Comparison of ENCODE assay signal across 14 cellular contexts in the genomic region with DNA sequence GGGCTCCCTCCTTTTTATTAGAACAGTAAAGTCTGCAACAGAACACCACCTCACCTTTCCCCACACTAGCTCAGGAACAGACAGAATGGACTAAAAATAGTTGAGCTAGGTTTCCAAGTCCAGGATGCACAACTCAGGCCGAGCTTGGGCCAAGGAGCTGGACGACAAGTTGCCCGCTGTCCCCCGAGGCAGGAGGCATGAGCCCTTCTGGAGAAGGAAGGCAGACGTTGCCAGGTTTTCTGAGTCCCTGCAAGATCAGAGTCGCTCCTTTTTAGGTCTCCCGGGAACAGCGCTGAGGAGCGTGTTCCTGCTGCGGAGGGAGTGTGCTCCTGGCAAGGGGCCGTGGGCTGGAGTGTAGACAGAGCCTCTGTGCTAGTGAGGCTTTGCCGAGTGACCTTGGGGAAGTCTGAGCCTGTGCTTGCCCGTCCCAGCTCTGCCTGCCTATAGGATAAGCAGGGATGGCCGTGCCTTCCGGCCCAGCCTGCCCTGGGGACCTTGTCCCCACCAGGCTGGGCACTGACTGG.
A peak's percentile ranks its signal among the peaks of the same experiment; 100 is the strongest.
DNase-seq lines count a peak whose midpoint lies in the region; ATAC-seq, FAIRE-seq and TF ChIP-seq lines count a peak whose summit lies in the region.
"Had no signal": no experiment of that assay in that cellular context is flagged by ENCODE, and none has a peak within 500 bp of the region (broad histone marks: within the 10 kb centered on the region; RNA-seq: fewer than 3 reads in every experiment).

No MANE protein-coding gene starts in this region.

- H3K4me3 ChIP-seq in left ventricle myocardium inferior (no peak overlapping the region), suprapubic skin (no peak overlapping the region)
- H3K4me3 ChIP-seq: BLaER1 treated with 17β-estradiol and CSF1 and Interleukin-3, amounts not matched to agents 10 nM and 100 nM; cardiac muscle cell; hepatocyte; SK-N-MC had no signal

- H3K27ac ChIP-seq in left ventricle myocardium inferior (replicated peaks) (peak overlapping the region; percentile 60), suprapubic skin (no peak overlapping the region)
- H3K27ac ChIP-seq: BLaER1 treated with 17β-estradiol and CSF1 and Interleukin-3, amounts not matched to agents 10 nM and 100 nM; cardiac muscle cell; hepatocyte; parathyroid adenoma; SK-N-MC had no signal

- H3K36me3 ChIP-seq in left ventricle myocardium inferior, result peaks cover 3% of the 10 kb centered on the region
- H3K36me3 ChIP-seq in suprapubic skin, result peaks cover 4% of the 10 kb centered on the region
- H3K36me3 ChIP-seq: BLaER1 treated with 17β-estradiol and CSF1 and Interleukin-3, amounts not matched to agents 10 nM and 100 nM; cardiac muscle cell had no signal

- ATAC-seq in HG02973 (IDR thresholded peaks at IDR 0.05; ENCODE audit: unreplicated experiment), result no peak

- TF ChIP-seq POLR2A in suprapubic skin (IDR thresholded peaks at IDR 0.05), result no peak

- peak; percentile 66 for DNase-seq in NOMO-1 treated with DMSO at 0.1 percent for 48 hours (lab: John Stamatoyannopoulos, UW; ENCODE audit: unreplicated experiment)
- no peak for DNase-seq in NOMO-1 treated with dmso at 0.1 percent for 144 hours (lab: John Stamatoyannopoulos, UW; ENCODE audit: unreplicated experiment)
- peak; percentile 73 for DNase-seq in SKM-1 (lab: John Stamatoyannopoulos, UW; ENCODE audit: unreplicated experiment)
- DNase-seq in left ventricle myocardium inferior, result no peak
- peak; percentile 59 to 69 for DNase-seq in suprapubic skin (ENCODE audit: low spot score in 2 of 2)
- no peak for DNase-seq in stimulated activated CD4-positive, alpha-beta T cell treated with anti-CD3 and anti-CD28 coated beads, Interleukin-1b, Interleukin-23, amount 100 ng/mL, for 48 hours
- no peak for DNase-seq in HTR-8/SVneo (ENCODE audit: insufficient read length, low spot score)
- DNase-seq: NCI-H524 treated with DMSO at 0.1 percent for 48 hours had no signal

- H3K4me1 ChIP-seq in left ventricle myocardium inferior (peaks cover 51% of the 10 kb centered on the region), suprapubic skin (peaks cover 15% of the 10 kb centered on the region)
- H3K4me1 ChIP-seq: parathyroid adenoma had no signal

- H3K27me3 ChIP-seq in left ventricle myocardium inferior (ENCODE audit: low read depth) (no peaks in the 10 kb centered on the region), suprapubic skin (no peaks in the 10 kb centered on the region)
- H3K27me3 ChIP-seq: BLaER1 treated with 17β-estradiol and CSF1 and Interleukin-3, amounts not matched to agents 10 nM and 100 nM; cardiac muscle cell; hepatocyte had no signal

- WGBS in suprapubic skin, result 74% methylated on average over 13 of the region's 15 CpGs

- TF ChIP-seq CTCF in left ventricle myocardium inferior (IDR thresholded peaks at IDR 0.05; ENCODE audit: borderline replicate concordance) (no peak), suprapubic skin (IDR thresholded peaks at IDR 0.05) (no peak)

- no peak for FAIRE-seq in HTR-8/SVneo (lab: Jason Lieb, UNC)

- no peak for TF ChIP-seq EP300 in suprapubic skin (IDR thresholded peaks at IDR 0.05)

- H3K9me3 ChIP-seq in left ventricle myocardium inferior (replicated peaks), result no peaks in the 10 kb centered on the region
- no peaks in the 10 kb centered on the region for H3K9me3 ChIP-seq in suprapubic skin
- H3K9me3 ChIP-seq: BLaER1 treated with 17β-estradiol and CSF1 and Interleukin-3, amounts not matched to agents 10 nM and 100 nM had no signal

- intact Hi-C loops in left ventricle myocardium inferior (cut with micrococcal nuclease), result loop anchor here (10.0 kb wide), 1 partner anchor 151 kb away; no protein-coding TSS in a partner anchor

Comparison
In these comparisons a context has a peak if more than half of its experiments do, and no peak if none do; other contexts are left out.
1. DNase-seq: peak in NOMO-1 treated with DMSO at 0.1 percent for 48 hours (single experiment), SKM-1 (single experiment) and suprapubic skin (2 of 2); none in NOMO-1 treated with dmso at 0.1 percent for 144 hours (single experiment), left ventricle myocardium inferior (single experiment), stimulated activated CD4-positive, alpha-beta T cell treated with anti-CD3 and anti-CD28 coated beads, Interleukin-1b, Interleukin-23, amount 100 ng/mL, for 48 hours (single experiment) and HTR-8/SVneo (single experiment).